Comparison of ENCODE assay signal across 22 cellular contexts in the genomic region with DNA sequence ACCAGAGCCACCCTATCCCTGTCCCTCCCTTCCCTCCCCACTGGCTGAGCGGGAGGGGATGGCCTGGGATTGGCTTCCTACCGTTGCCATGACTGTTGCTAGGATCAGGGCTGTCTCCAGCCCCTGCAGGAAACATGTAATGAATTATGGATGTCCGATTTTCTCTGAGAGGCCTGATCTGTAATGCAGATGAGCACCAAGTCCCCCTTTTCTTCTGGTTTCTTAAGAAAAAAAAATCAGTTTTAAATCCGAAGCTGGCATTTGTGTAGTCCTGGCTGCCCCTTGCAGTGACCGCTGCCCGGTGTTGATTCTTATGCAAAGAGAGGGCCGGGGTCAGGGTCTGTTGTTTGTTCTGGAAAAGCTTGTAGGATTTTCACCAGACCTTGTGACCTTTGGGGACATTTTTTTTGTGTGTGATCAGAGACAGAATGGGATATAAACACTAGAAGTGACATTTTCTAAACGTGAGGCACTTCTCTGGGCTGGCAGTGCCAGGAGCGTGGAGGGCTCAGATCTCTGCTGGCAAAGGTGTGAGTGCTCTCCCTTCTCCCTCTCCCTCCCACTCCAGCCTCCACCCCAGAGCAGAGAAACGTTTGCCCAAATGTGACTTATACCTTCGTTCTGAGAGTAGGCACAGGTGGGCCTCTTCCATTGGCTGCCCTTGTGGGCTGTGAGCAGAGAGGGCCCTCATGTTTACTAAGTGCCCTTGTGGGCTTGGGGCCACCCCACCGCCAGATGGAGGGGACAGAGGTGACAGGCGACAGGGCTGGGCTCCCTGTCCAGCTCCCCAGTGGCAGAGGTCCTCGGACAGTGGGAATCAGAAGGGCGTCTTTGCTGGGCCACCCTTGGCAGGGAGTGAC.
DNase-seq lines count a peak whose midpoint lies in the region; ATAC-seq and FAIRE-seq lines count a peak whose summit lies in the region.
"Had no signal": no experiment of that assay in that cellular context is flagged by ENCODE, and none has a peak within 500 bp of the region (broad histone marks: within the 10 kb centered on the region; RNA-seq: fewer than 3 reads in every experiment).

No MANE protein-coding gene starts in this region.

- no peaks in the 10 kb centered on the region for H3K27me3 Mint-ChIP-seq in activated CD4-positive, alpha-beta T cell treated with anti-CD3 and anti-CD28 coated beads for 36 hours

- DNase-seq in NCI-H748 (lab: John Stamatoyannopoulos, UW; ENCODE audit: unreplicated experiment) (peak; percentile 26), NCI-H748 treated with DMSO at 0.1 percent for 48 hours (lab: John Stamatoyannopoulos, UW) (no peak), NT2/D1 (ENCODE audit: low read depth, low spot score) (peak; percentile 15), pons (ENCODE audit: low spot score) (peak; percentile 2), urothelium cell line (ENCODE audit: low spot score) (no peak), OCI-M2 (lab: John Stamatoyannopoulos, UW; ENCODE audit: unreplicated experiment) (no peak)
- DNase-seq in activated CD4-positive, alpha-beta T cell treated with anti-CD3 and anti-CD28 coated beads for 36 hours: no peak
- DNase-seq: activated CD4-positive, alpha-beta T cell treated with anti-CD3 and anti-CD28 coated beads, Interleukin-2, amount 50 U/mL, for 4 hours; cortex of kidney; NCI-H1930; NCI-H526 treated with DMSO at 0.1 percent for 48 hours; trophoblast cell had no signal

- FAIRE-seq in urothelium cell line (lab: Jason Lieb, UNC): no peak
- FAIRE-seq: A204.1, HepG2, islet of Langerhans, pancreas had no signal

- H3K9me3 Mint-ChIP-seq in activated CD4-positive, alpha-beta T cell treated with anti-CD3 and anti-CD28 coated beads for 36 hours (ENCODE audit: low read depth): no peaks in the 10 kb centered on the region
- H3K9me3 Mint-ChIP-seq: CD14-positive monocyte, mesothelial cell of epicardium had no signal

- H3K4me1 ChIP-seq in NT2/D1 (ENCODE audit: insufficient read depth, insufficient read length) (peaks cover 1% of the 10 kb centered on the region), iPS-20b (ENCODE audit: insufficient read depth, low read length) (no peaks in the 10 kb centered on the region)
- H3K4me1 ChIP-seq: pancreas, Peyer's patch had no signal

- H3K27ac Mint-ChIP-seq in activated CD4-positive, alpha-beta T cell treated with anti-CD3 and anti-CD28 coated beads for 36 hours: no peak overlapping the region
- H3K27ac Mint-ChIP-seq: CD14-positive monocyte, mesothelial cell of epicardium had no signal

- peaks cover 20% of the 10 kb centered on the region for H3K27me3 ChIP-seq in NT2/D1 (ENCODE audit: insufficient read depth, insufficient read length)
- peaks cover 12% of the 10 kb centered on the region; the same call in 1 of the 2 replicates for H3K27me3 ChIP-seq in iPS-20b (ENCODE audit: insufficient read depth, low read length)
- H3K27me3 ChIP-seq: Peyer's patch had no signal

- no peaks in the 10 kb centered on the region for H3K36me3 Mint-ChIP-seq in activated CD4-positive, alpha-beta T cell treated with anti-CD3 and anti-CD28 coated beads for 36 hours (ENCODE audit: low read depth)
- H3K36me3 Mint-ChIP-seq: CD14-positive monocyte, mesothelial cell of epicardium had no signal

- H3K4me3 ChIP-seq in NT2/D1 (ENCODE audit: insufficient read length, low read depth) (no peak overlapping the region), iPS-20b (ENCODE audit: low read length) (peak overlapping the region; percentile 0; the same call in 1 of the 2 replicates)
- H3K4me3 ChIP-seq: pancreas, Peyer's patch, smooth muscle cell had no signal

- H3K36me3 ChIP-seq in NT2/D1 (ENCODE audit: insufficient read depth, insufficient read length, low read length) (no peaks in the 10 kb centered on the region), iPS-20b (ENCODE audit: insufficient read depth, low read depth, low read length) (no peaks in the 10 kb centered on the region)
- H3K36me3 ChIP-seq: pancreas, Peyer's patch had no signal

- H3K9me3 ChIP-seq in NT2/D1 (ENCODE audit: insufficient read depth, low read length): no peaks in the 10 kb centered on the region
- H3K9me3 ChIP-seq in iPS-20b (ENCODE audit: insufficient read depth, low read depth, low read length): peaks cover 25% of the 10 kb centered on the region
- H3K9me3 ChIP-seq: pancreas, Peyer's patch had no signal

- no peak overlapping the region for H3K4me3 Mint-ChIP-seq in activated CD4-positive, alpha-beta T cell treated with anti-CD3 and anti-CD28 coated beads for 36 hours
- H3K4me3 Mint-ChIP-seq: mesothelial cell of epicardium had no signal

- peaks cover 6% of the 10 kb centered on the region for H3K4me1 Mint-ChIP-seq in activated CD4-positive, alpha-beta T cell treated with anti-CD3 and anti-CD28 coated beads for 36 hours
- H3K4me1 Mint-ChIP-seq: CD14-positive monocyte had no signal

- POLR2A ChIA-PET in activated CD4-positive, alpha-beta T cell treated with anti-CD3 and anti-CD28 coated beads for 36 hours (lab: Charles Lee): no interaction called here

- CTCF ChIA-PET in activated CD4-positive, alpha-beta T cell treated with anti-CD3 and anti-CD28 coated beads for 36 hours (lab: Charles Lee): no interaction called here

- H3K27ac ChIP-seq in iPS-20b (ENCODE audit: low read length): no peak overlapping the region
- H3K27ac ChIP-seq: epithelial cell of prostate, pancreas, Peyer's patch had no signal

- ATAC-seq in activated CD4-positive, alpha-beta T cell treated with anti-CD3 and anti-CD28 coated beads for 36 hours: no peak
- ATAC-seq: pancreas had no signal

- H3K9ac ChIP-seq in NT2/D1 (ENCODE audit: insufficient read length, low read depth) (no peak overlapping the region), iPS-20b (ENCODE audit: low read depth, low read length) (no peak overlapping the region)

- intact Hi-C loops in activated CD4-positive, alpha-beta T cell treated with anti-CD3 and anti-CD28 coated beads for 36 hours (cut with DNase I, micrococcal nuclease): no loop called here

Comparison
In these comparisons a context has a peak if more than half of its experiments do, and no peak if none do; other contexts are left out.
1. DNase-seq: peak in NCI-H748 (single experiment), NT2/D1 (single experiment) and pons (single experiment); none in NCI-H748 treated with DMSO at 0.1 percent for 48 hours (single experiment), urothelium cell line (single experiment), activated CD4-positive, alpha-beta T cell treated with anti-CD3 and anti-CD28 coated beads for 36 hours (single experiment) and OCI-M2 (single experiment).